In the genomic region with DNA sequence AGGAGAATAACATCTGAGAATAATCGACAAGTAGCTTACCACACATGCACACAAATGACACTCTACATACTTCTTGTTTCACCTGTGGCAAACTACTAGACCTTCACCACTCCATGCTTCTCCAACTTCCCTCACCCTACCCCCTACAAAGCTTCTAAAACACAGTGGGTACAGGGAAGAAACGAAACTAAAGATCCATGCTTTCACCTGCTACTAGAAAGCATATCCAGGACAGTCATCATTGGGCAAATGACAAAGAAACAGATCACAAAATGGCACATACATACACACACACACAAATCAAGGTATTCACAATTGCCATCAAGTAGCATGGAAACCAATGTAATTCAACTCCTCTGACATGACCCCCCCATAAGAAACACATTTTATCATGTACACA, we compare ENCODE assay signal across 15 cellular contexts. TPM values are rescaled to one million over a fixed set of nuclear protein-coding genes. Genes with fewer than 3 reads are reported as not detected.
DNase-seq lines count a peak whose midpoint lies in the region; ATAC-seq, FAIRE-seq and TF ChIP-seq lines count a peak whose summit lies in the region.
"Had no signal": no experiment of that assay in that cellular context is flagged by ENCODE, and none has a peak within 500 bp of the region (broad histone marks: within the 10 kb centered on the region; RNA-seq: fewer than 3 reads in every experiment).

No MANE protein-coding gene starts in this region.

- H3K27ac Mint-ChIP-seq in Caco-2 (ENCODE audit: unreplicated experiment) = peak overlapping the region; percentile 47
- H3K27ac Mint-ChIP-seq in activated naive CD8-positive, alpha-beta T cell treated with anti-CD3 and anti-CD28 coated beads for 36 hours = peak overlapping the region; percentile 80
- peak overlapping the region; percentile 84 for H3K27ac Mint-ChIP-seq in memory B cell

- POLR2A ChIA-PET in A549 (lab: Yijun Ruan, JAX) (no interaction called here), Caco-2 (lab: Charles Lee) (no interaction called here)

- no peak for DNase-seq in A549 (ENCODE audit: low read depth in 1 of 2, low spot score in 1 of 2)
- DNase-seq in Caco-2 = no peak
- DNase-seq in activated naive CD8-positive, alpha-beta T cell treated with anti-CD3 and anti-CD28 coated beads for 36 hours = no peak
- no peak for DNase-seq in memory B cell (ENCODE audit: low spot score in 2 of 2)
- no peak for DNase-seq in NCI-H2196 (lab: John Stamatoyannopoulos, UW; ENCODE audit: unreplicated experiment)
- DNase-seq in NCI-H146 (lab: John Stamatoyannopoulos, UW) = no peak
- no peak for DNase-seq in transverse colon
- DNase-seq: NCI-H187; NCI-H82; SIG-M5; stimulated activated CD4-positive, alpha-beta T cell treated with anti-CD3 and anti-CD28 coated beads, Interleukin-2, amount 100 ng/mL, for 48 hours; stimulated activated naive CD4-positive, alpha-beta T cell; WERI-Rb-1 had no signal

- TF ChIP-seq RAD21 in A549 (conservative IDR thresholded peaks at IDR 0.05 in 1 of 2, IDR thresholded peaks at IDR 0.05 in 1 of 2) = no peak

- TF ChIP-seq EP300 in A549 (IDR thresholded peaks at IDR 0.05) = no peak
- TF ChIP-seq EP300 in transverse colon (IDR thresholded peaks at IDR 0.05; ENCODE audit: low read depth) = no peak

- in situ Hi-C loops in transverse colon (cut with MboI; ENCODE audit: low pct_ligation_motif_present in 1 of 4, low pct_unique_long_range_greater_than_20kb in 1 of 4, low sequenced_read_pairs in 3 of 4) = no loop called here

- H3K27me3 Mint-ChIP-seq in Caco-2 (ENCODE audit: insufficient read depth, unreplicated experiment) (no peaks in the 10 kb centered on the region), memory B cell (no peaks in the 10 kb centered on the region)
- no peaks in the 10 kb centered on the region for H3K27me3 Mint-ChIP-seq in activated naive CD8-positive, alpha-beta T cell treated with anti-CD3 and anti-CD28 coated beads for 36 hours

- no peak for ATAC-seq in A549
- ATAC-seq in memory B cell (ENCODE audit: low read depth) = no peak
- ATAC-seq in HG03045 (IDR thresholded peaks at IDR 0.05; ENCODE audit: unreplicated experiment) = no peak
- ATAC-seq: esophagus mucosa had no signal

- no peaks in the 10 kb centered on the region for H3K9me3 ChIP-seq in A549
- H3K9me3 ChIP-seq in Caco-2 = no peaks in the 10 kb centered on the region
- H3K9me3 ChIP-seq in transverse colon = no peaks in the 10 kb centered on the region

- FAIRE-seq in A549 (lab: Jason Lieb, UNC) = no peak

- H3K9me3 Mint-ChIP-seq in Caco-2 (ENCODE audit: unreplicated experiment) (no peaks in the 10 kb centered on the region), memory B cell (no peaks in the 10 kb centered on the region)
- H3K9me3 Mint-ChIP-seq in activated naive CD8-positive, alpha-beta T cell treated with anti-CD3 and anti-CD28 coated beads for 36 hours = peaks cover 1% of the 10 kb centered on the region

- peak overlapping the region; percentile 7; the same call in 2 of the 3 replicates for H3K4me2 ChIP-seq in A549

- H3K36me3 Mint-ChIP-seq in Caco-2 (ENCODE audit: insufficient read depth, unreplicated experiment) = peaks cover 35% of the 10 kb centered on the region
- peaks cover 25% of the 10 kb centered on the region for H3K36me3 Mint-ChIP-seq in activated naive CD8-positive, alpha-beta T cell treated with anti-CD3 and anti-CD28 coated beads for 36 hours
- peaks cover 8% of the 10 kb centered on the region for H3K36me3 Mint-ChIP-seq in memory B cell

- TF ChIP-seq POLR2A in A549 (IDR thresholded peaks at IDR 0.05; ENCODE audit: low read length) (no peak), transverse colon (IDR thresholded peaks at IDR 0.05) (no peak)

- H3K4me1 ChIP-seq in A549 (peaks cover 65% of the 10 kb centered on the region), Caco-2 (peaks cover 46% of the 10 kb centered on the region), transverse colon (peaks cover 64 to 94% (median 77%) of the 10 kb centered on the region in 4 donors)

- H3K4me1 Mint-ChIP-seq in Caco-2 (ENCODE audit: low read depth, unreplicated experiment) = peaks cover 55% of the 10 kb centered on the region
- H3K4me1 Mint-ChIP-seq in activated naive CD8-positive, alpha-beta T cell treated with anti-CD3 and anti-CD28 coated beads for 36 hours = peaks cover 86% of the 10 kb centered on the region
- H3K4me1 Mint-ChIP-seq in memory B cell = peaks cover 69% of the 10 kb centered on the region

- H3K4me3 Mint-ChIP-seq in Caco-2 (ENCODE audit: unreplicated experiment) (no peak overlapping the region), memory B cell (peak overlapping the region; percentile 50)
- H3K4me3 Mint-ChIP-seq in activated naive CD8-positive, alpha-beta T cell treated with anti-CD3 and anti-CD28 coated beads for 36 hours = no peak overlapping the region

- no peak overlapping the region for H3K4me3 ChIP-seq in A549
- H3K4me3 ChIP-seq in Caco-2 (ENCODE audit: low read depth, low read length) = no peak overlapping the region
- H3K4me3 ChIP-seq in transverse colon = no peak overlapping the region

- no peaks in the 10 kb centered on the region for H3K27me3 ChIP-seq in Caco-2 (replicated peaks; ENCODE audit: control insufficient read depth, insufficient read depth, low read length)
- no peaks in the 10 kb centered on the region for H3K27me3 ChIP-seq in transverse colon

- CTCF ChIA-PET in A549 (lab: Yijun Ruan, JAX) (no interaction called here), Caco-2 (lab: Charles Lee) (no interaction called here)

- no TSS peak for BruUV-seq in Caco-2 (replicated peaks; lab: Mats Ljungman, UMichigan)

- no peaks in the 10 kb centered on the region for H3K36me3 ChIP-seq in Caco-2 (ENCODE audit: control insufficient read depth, insufficient read depth, low read length)
- H3K36me3 ChIP-seq in transverse colon = no peaks in the 10 kb centered on the region

- TF ChIP-seq CTCF in A549 (IDR thresholded peaks at IDR 0.05) (no peak), Caco-2 (IDR thresholded peaks at IDR 0.05; ENCODE audit: insufficient read depth in 1 of 2, low read depth in 1 of 2, low read length in 1 of 2, severe bottlenecking in 1 of 2, unreplicated experiment in 1 of 2) (no peak), transverse colon (IDR thresholded peaks at IDR 0.05) (no peak)

- H3K27ac ChIP-seq in A549 (peak overlapping the region in 1 of 2 experiments; percentile 14; a peak in 1 of 6 replicates), transverse colon (no peak overlapping the region)
- H3K27ac ChIP-seq: WERI-Rb-1 had no signal

- intact Hi-C loops in Caco-2 (cut with micrococcal nuclease; ENCODE audit: unreplicated experiment) (no loop called here), transverse colon (cut with DNase I; ENCODE audit: low total_unique reads) (no loop called here)

- 50% methylated on average over 2 of the region's 2 CpGs for WGBS in A549 (ENCODE audit: missing lambda C conversion rate)
- WGBS in transverse colon (ENCODE audit: low coverage in 1 of 2), 2 donors = 63 to 64% methylated on average over 2 of the region's 2 CpGs

TF ChIP-seq in A549, 52 proteins besides CTCF, POLR2A, EP300 and RAD21 (continues in another document):
- TF ChIP-seq, protein P1, sequence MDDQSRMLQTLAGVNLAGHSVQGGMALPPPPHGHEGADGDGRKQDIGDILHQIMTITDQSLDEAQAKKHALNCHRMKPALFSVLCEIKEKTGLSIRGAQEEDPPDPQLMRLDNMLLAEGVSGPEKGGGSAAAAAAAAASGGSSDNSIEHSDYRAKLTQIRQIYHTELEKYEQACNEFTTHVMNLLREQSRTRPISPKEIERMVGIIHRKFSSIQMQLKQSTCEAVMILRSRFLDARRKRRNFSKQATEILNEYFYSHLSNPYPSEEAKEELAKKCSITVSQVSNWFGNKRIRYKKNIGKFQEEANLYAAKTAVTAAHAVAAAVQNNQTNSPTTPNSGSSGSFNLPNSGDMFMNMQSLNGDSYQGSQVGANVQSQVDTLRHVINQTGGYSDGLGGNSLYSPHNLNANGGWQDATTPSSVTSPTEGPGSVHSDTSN (IDR thresholded peaks at IDR 0.05) = no peak
- TF ChIP-seq, protein P2, sequence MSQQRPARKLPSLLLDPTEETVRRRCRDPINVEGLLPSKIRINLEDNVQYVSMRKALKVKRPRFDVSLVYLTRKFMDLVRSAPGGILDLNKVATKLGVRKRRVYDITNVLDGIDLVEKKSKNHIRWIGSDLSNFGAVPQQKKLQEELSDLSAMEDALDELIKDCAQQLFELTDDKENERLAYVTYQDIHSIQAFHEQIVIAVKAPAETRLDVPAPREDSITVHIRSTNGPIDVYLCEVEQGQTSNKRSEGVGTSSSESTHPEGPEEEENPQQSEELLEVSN (IDR thresholded peaks at IDR 0.05; ENCODE audit: borderline replicate concordance, low read depth) = no peak
- TF ChIP-seq KDM5A (IDR thresholded peaks at IDR 0.05) (no peak), FOSB (CRISPR knock-in tag; IDR thresholded peaks at IDR 0.05) (no peak), BHLHE40 (IDR thresholded peaks at IDR 0.05; ENCODE audit: low read depth, low read length) (no peak), FOXS1 (CRISPR knock-in tag; IDR thresholded peaks at IDR 0.05) (no peak)
- TF ChIP-seq, protein P3, sequence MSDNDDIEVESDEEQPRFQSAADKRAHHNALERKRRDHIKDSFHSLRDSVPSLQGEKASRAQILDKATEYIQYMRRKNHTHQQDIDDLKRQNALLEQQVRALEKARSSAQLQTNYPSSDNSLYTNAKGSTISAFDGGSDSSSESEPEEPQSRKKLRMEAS (IDR thresholded peaks at IDR 0.05) = no peak

RNA-seq across cellular contexts. Expression of a gene that starts 10.6 kb away (rescaled TPM):
- 8.3 and 11.8 TPM in 2 replicates for polyA plus RNA-seq in A549 (2011; rRNA removed)
- polyA plus RNA-seq in A549 (2012; cell fraction: cytosol; rRNA removed) = 8.9 and 12.2 TPM in 2 replicates
- 21.4 and 21.7 TPM in 2 replicates for polyA plus RNA-seq in A549 (2012; cell fraction: nucleus; rRNA removed)
- 22.5 to 23.3 TPM (median 23.1 TPM) in 3 replicates for polyA plus RNA-seq in A549 (2017; fragmentation: RNase III; extraction: RNeasy Plus Mini Kit Qiagen cat#74134 plus additional on column Dnase treatment)
- 30.4 and 34.7 TPM in 2 replicates for polyA minus RNA-seq in A549 (2011; rRNA and poly(A)+ RNA removed)
- total RNA-seq in Caco-2 (2022) = 154 and 170 TPM in 2 replicates
- total RNA-seq in activated naive CD8-positive, alpha-beta T cell treated with anti-CD3 and anti-CD28 coated beads for 36 hours = 100 to 1,000 TPM; 110 to 113 TPM
- total RNA-seq in transverse colon = 10 to 100 TPM; 39.5 to 87.9 (median 61.2) TPM

RNA-seq across cellular contexts. Expression of a gene that starts 57.8 kb away (rescaled TPM):
- polyA plus RNA-seq in A549 (2011; rRNA removed) (13.5 and 16.2 TPM in 2 replicates), A549 (2017; fragmentation: RNase III; extraction: RNeasy Plus Mini Kit Qiagen cat#74134 plus additional on column Dnase treatment) (16.2 to 17.7 TPM (median 17.3 TPM) in 3 replicates)
- 13.7 and 15.6 TPM in 2 replicates for polyA plus RNA-seq in A549 (2012; cell fraction: cytosol; rRNA removed)
- polyA plus RNA-seq in A549 (2012; cell fraction: nucleus; rRNA removed) = 30.6 and 37.9 TPM in 2 replicates
- 7.4 and 9.3 TPM in 2 replicates for polyA minus RNA-seq in A549 (2011; rRNA and poly(A)+ RNA removed)
- total RNA-seq in Caco-2 (2022) (53.5 and 53.7 TPM in 2 replicates), transverse colon (10 to 100 TPM; 21.6 to 75.2 (median 47.5) TPM)
- total RNA-seq in activated naive CD8-positive, alpha-beta T cell treated with anti-CD3 and anti-CD28 coated beads for 36 hours = 10 to 100 TPM; 59.4 to 61.2 TPM
